29 cellular contexts compared by ENCODE assay signal in genomic region chr5:154010660-154011059, GRCh38. TPM values are rescaled to one million over a fixed set of nuclear protein-coding genes. Genes with fewer than 3 reads are reported as not detected.
DNase-seq lines count a peak whose midpoint lies in the region; ATAC-seq and TF ChIP-seq lines count a peak whose summit lies in the region.
"Had no signal": no experiment of that assay in that cellular context is flagged by ENCODE, and none has a peak within 500 bp of the region (broad histone marks: within the 10 kb centered on the region; RNA-seq: fewer than 3 reads in every experiment).

No MANE protein-coding gene starts in this region.

- no peaks in the 10 kb centered on the region for H3K79me1 ChIP-seq in mesendoderm (ENCODE audit: low read length)

- H3K4me1 Mint-ChIP-seq in activated CD8-positive, alpha-beta T cell treated with anti-CD3 and anti-CD28 coated beads, Interleukin-2, amount 10 ng/mL, durations not matched to agents 7 days and 5 days (ENCODE audit: low read depth) = no peaks in the 10 kb centered on the region
- H3K4me1 Mint-ChIP-seq: activated CD4-positive, alpha-beta T cell treated with anti-CD3 and anti-CD28 coated beads, Interleukin-2, amount 10 ng/mL, durations not matched to agents 24 days and 14 days; activated naive CD8-positive, alpha-beta T cell treated with anti-CD3 and anti-CD28 coated beads for 36 hours; IgD-negative memory B cell had no signal

- no peak overlapping the region for H3K27ac ChIP-seq in mesendoderm (ENCODE audit: low read depth, low read length)
- H3K27ac ChIP-seq: BLaER1, heart right ventricle, ovary, testis had no signal

- H3K9me3 Mint-ChIP-seq in activated CD8-positive, alpha-beta T cell treated with anti-CD3 and anti-CD28 coated beads, Interleukin-2, amount 10 ng/mL, durations not matched to agents 7 days and 5 days (ENCODE audit: insufficient read depth) = no peaks in the 10 kb centered on the region
- H3K9me3 Mint-ChIP-seq: activated CD4-positive, alpha-beta T cell treated with anti-CD3 and anti-CD28 coated beads, Interleukin-2, amount 10 ng/mL, durations not matched to agents 24 days and 14 days; activated naive CD8-positive, alpha-beta T cell treated with anti-CD3 and anti-CD28 coated beads for 36 hours; activated T-cell treated with anti-CD3 and anti-CD28 coated beads, Interleukin-2, amount 50 U/mL, for 4 hours; effector memory CD8-positive, alpha-beta T cell; IgD-negative memory B cell; stimulated activated naive CD8-positive, alpha-beta T cell treated with anti-CD3 and anti-CD28 coated beads, Interleukin-15, Interleukin-2, amounts not matched to agents 100 ng/mL and 50 ng/mL, for 24 hours had no signal

- H4K5ac ChIP-seq in mesendoderm (ENCODE audit: low read length) = no peak overlapping the region

- H3K4me3 ChIP-seq in foreskin fibroblast (ENCODE audit: low read depth in 1 of 2, low read length in 2 of 2) (no peak overlapping the region), mesendoderm (ENCODE audit: low read length) (no peak overlapping the region)
- H3K4me3 ChIP-seq: BLaER1, GM23338, heart right ventricle, ovary, testis had no signal

- no peaks in the 10 kb centered on the region for H3K4me1 ChIP-seq in mesendoderm (ENCODE audit: control insufficient read depth, low read depth, low read length)
- H3K4me1 ChIP-seq: BLaER1, testis had no signal

- no peak overlapping the region for H3K23ac ChIP-seq in mesendoderm (ENCODE audit: low read length)

- H2BK15ac ChIP-seq in mesendoderm (replicated peaks; ENCODE audit: low read depth) = no peak overlapping the region

- TF ChIP-seq CTCF in foreskin fibroblast (IDR thresholded peaks at IDR 0.05; ENCODE audit: low read depth, low read length) = no peak

- ATAC-seq in left ventricle myocardium superior (peak; percentile 76), GM18498 (IDR thresholded peaks at IDR 0.05; ENCODE audit: unreplicated experiment) (no peak)
- ATAC-seq in activated CD8-positive, alpha-beta T cell treated with anti-CD3 and anti-CD28 coated beads, Interleukin-2, amount 10 ng/mL, durations not matched to agents 7 days and 5 days = no peak
- ATAC-seq: activated T-cell treated with anti-CD3 and anti-CD28 coated beads, Interleukin-2, amount 50 U/mL, for 4 hours; effector memory CD8-positive, alpha-beta T cell; GM23338 had no signal

- H4K8ac ChIP-seq in mesendoderm (ENCODE audit: low read depth, low read length) = no peak overlapping the region

- peaks cover 10% of the 10 kb centered on the region for H3K36me3 Mint-ChIP-seq in activated CD8-positive, alpha-beta T cell treated with anti-CD3 and anti-CD28 coated beads, Interleukin-2, amount 10 ng/mL, durations not matched to agents 7 days and 5 days (ENCODE audit: low read depth)

- H3K79me2 ChIP-seq in mesendoderm (ENCODE audit: control insufficient read depth, insufficient read depth, low read length) = no peaks in the 10 kb centered on the region

- H2AK5ac ChIP-seq in mesendoderm (ENCODE audit: low read length) = no peak overlapping the region

- POLR2A ChIA-PET in activated CD8-positive, alpha-beta T cell treated with anti-CD3 and anti-CD28 coated beads, Interleukin-2, amount 10 ng/mL, durations not matched to agents 7 days and 5 days (lab: Charles Lee) = no interaction called here

- H3K4me2 ChIP-seq in mesendoderm (ENCODE audit: low read length) = no peak overlapping the region
- H3K4me2 ChIP-seq: BLaER1, GM23338 had no signal

- H3K4me3 Mint-ChIP-seq in activated CD8-positive, alpha-beta T cell treated with anti-CD3 and anti-CD28 coated beads, Interleukin-2, amount 10 ng/mL, durations not matched to agents 7 days and 5 days = no peak overlapping the region
- H3K4me3 Mint-ChIP-seq: activated CD4-positive, alpha-beta T cell treated with anti-CD3 and anti-CD28 coated beads, Interleukin-2, amount 10 ng/mL, durations not matched to agents 24 days and 14 days; activated naive CD8-positive, alpha-beta T cell treated with anti-CD3 and anti-CD28 coated beads for 36 hours; activated T-cell treated with anti-CD3 and anti-CD28 coated beads, Interleukin-2, amount 50 U/mL, for 4 hours; effector memory CD8-positive, alpha-beta T cell; GM23338; IgD-negative memory B cell; stimulated activated naive CD8-positive, alpha-beta T cell treated with anti-CD3 and anti-CD28 coated beads, Interleukin-15, Interleukin-2, amounts not matched to agents 100 ng/mL and 50 ng/mL, for 24 hours had no signal

- H2BK5ac ChIP-seq in mesendoderm (ENCODE audit: low read length) = no peak overlapping the region

- intact Hi-C loops in left ventricle myocardium superior (cut with micrococcal nuclease) (no loop called here), cardiac septum (cut with DNase I) (no loop called here)

- no peaks in the 10 kb centered on the region for H3K27me3 ChIP-seq in mesendoderm (ENCODE audit: insufficient read depth, low read length, poor library complexity)
- H3K27me3 ChIP-seq: BLaER1, heart right ventricle, ovary, testis had no signal

- no peak overlapping the region for H3K27ac Mint-ChIP-seq in activated CD8-positive, alpha-beta T cell treated with anti-CD3 and anti-CD28 coated beads, Interleukin-2, amount 10 ng/mL, durations not matched to agents 7 days and 5 days
- H3K27ac Mint-ChIP-seq: activated CD4-positive, alpha-beta T cell treated with anti-CD3 and anti-CD28 coated beads, Interleukin-2, amount 10 ng/mL, durations not matched to agents 24 days and 14 days; activated naive CD8-positive, alpha-beta T cell treated with anti-CD3 and anti-CD28 coated beads for 36 hours; effector memory CD8-positive, alpha-beta T cell; GM23338; IgD-negative memory B cell; stimulated activated naive CD8-positive, alpha-beta T cell treated with anti-CD3 and anti-CD28 coated beads, Interleukin-15, Interleukin-2, amounts not matched to agents 100 ng/mL and 50 ng/mL, for 24 hours had no signal

- no CpG with 5 or more reads among the region's 3 CpGs for WGBS in mesendoderm (ENCODE audit: extremely low coverage, insufficient coverage, low lambda C conversion rate)

- H3K56ac ChIP-seq in mesendoderm (ENCODE audit: low read length) = no peak overlapping the region

- H3K18ac ChIP-seq in mesendoderm (ENCODE audit: low read length) = no peak overlapping the region

- no peaks in the 10 kb centered on the region for H3K36me3 ChIP-seq in mesendoderm (ENCODE audit: control insufficient read depth, insufficient read depth, low read length)
- H3K36me3 ChIP-seq: ovary had no signal

- DNase-seq in left ventricle myocardium superior = no peak
- DNase-seq in cardiac septum (ENCODE audit: low spot score) = no peak
- peak; percentile 11 for DNase-seq in M059J (ENCODE audit: low read depth)
- peak; percentile 16 to 27 for DNase-seq in foreskin fibroblast
- no peak for DNase-seq in mesendoderm
- no peak for DNase-seq in activated CD8-positive, alpha-beta T cell treated with anti-CD3 and anti-CD28 coated beads, Interleukin-2, amount 10 ng/mL, durations not matched to agents 7 days and 5 days
- no peak for DNase-seq in 8988T
- DNase-seq: activated CD4-positive, alpha-beta T cell treated with anti-CD3 and anti-CD28 coated beads, Interleukin-2, amount 10 ng/mL, durations not matched to agents 24 days and 14 days; activated gamma-delta T cell; activated naive CD8-positive, alpha-beta T cell treated with anti-CD3 and anti-CD28 coated beads for 36 hours; activated T-cell treated with anti-CD3 and anti-CD28 coated beads, Interleukin-2, amount 50 U/mL, for 4 hours; central memory CD4-positive, alpha-beta T cell; effector memory CD8-positive, alpha-beta T cell; heart right ventricle; left cardiac atrium; NCI-H1092 treated with DMSO at 0.1 percent for 48 hours; NCI-H1694 treated with DMSO at 0.1 percent for 48 hours; NCI-H446 treated with DMSO at 0.1 percent for 48 hours; NCI-H82; ovary; small intestine; stimulated activated CD4-positive, alpha-beta T cell treated with anti-CD3 and anti-CD28 coated beads, Interleukin-1b, Interleukin-23, amount 100 ng/mL, for 48 hours; T1000; testis had no signal

- no peak overlapping the region for H3K9ac ChIP-seq in mesendoderm (ENCODE audit: low read length)
- H3K9ac ChIP-seq: BLaER1 had no signal

- no peaks in the 10 kb centered on the region for H3K27me3 Mint-ChIP-seq in activated CD8-positive, alpha-beta T cell treated with anti-CD3 and anti-CD28 coated beads, Interleukin-2, amount 10 ng/mL, durations not matched to agents 7 days and 5 days (ENCODE audit: low read depth)
- H3K27me3 Mint-ChIP-seq: activated CD4-positive, alpha-beta T cell treated with anti-CD3 and anti-CD28 coated beads, Interleukin-2, amount 10 ng/mL, durations not matched to agents 24 days and 14 days; activated naive CD8-positive, alpha-beta T cell treated with anti-CD3 and anti-CD28 coated beads for 36 hours; effector memory CD8-positive, alpha-beta T cell; IgD-negative memory B cell; stimulated activated naive CD8-positive, alpha-beta T cell treated with anti-CD3 and anti-CD28 coated beads, Interleukin-15, Interleukin-2, amounts not matched to agents 100 ng/mL and 50 ng/mL, for 24 hours had no signal

- no peak overlapping the region for H2BK120ac ChIP-seq in mesendoderm (ENCODE audit: low read depth, low read length)

- H3K4ac ChIP-seq in mesendoderm (ENCODE audit: low read depth, low read length) = no peak overlapping the region

- CTCF ChIA-PET in activated CD8-positive, alpha-beta T cell treated with anti-CD3 and anti-CD28 coated beads, Interleukin-2, amount 10 ng/mL, durations not matched to agents 7 days and 5 days (lab: Charles Lee) = interaction anchor here (0.9 kb wide), 1 partner anchor 61 kb away, joined by 3 read pairs; no protein-coding TSS in a partner anchor

RNA-seq across cellular contexts. Expression of gene FAM114A2, which starts 28.1 kb away (rescaled TPM):
- total RNA-seq in left ventricle myocardium superior = 36.3 TPM
- 37.6 TPM for total RNA-seq in cardiac septum
- 13.5 and 23.0 TPM in 2 replicates for total RNA-seq in M059J (2014; rRNA removed; shearing (Covaris generic))
- polyA plus RNA-seq in mesendoderm (2013, experiment 1 of 2) = 6.7 TPM
- 6.9 TPM for polyA plus RNA-seq in mesendoderm (2013, experiment 2 of 2)
- total RNA-seq in activated CD8-positive, alpha-beta T cell treated with anti-CD3 and anti-CD28 coated beads, Interleukin-2, amount 10 ng/mL, durations not matched to agents 7 days and 5 days = 10 to 100 TPM; 17.8 to 23.1 TPM

RNA-seq across cellular contexts. Expression of gene MFAP3, which starts 28.1 kb away (rescaled TPM):
- total RNA-seq in left ventricle myocardium superior = 26.7 TPM
- total RNA-seq in cardiac septum = 33.3 TPM
- 47.9 and 75.6 TPM in 2 replicates for total RNA-seq in M059J (2014; rRNA removed; shearing (Covaris generic))
- 16.3 TPM for polyA plus RNA-seq in mesendoderm (2013, experiment 1 of 2)
- 15.9 TPM for polyA plus RNA-seq in mesendoderm (2013, experiment 2 of 2)
- 10 to 100 TPM; 21.0 to 23.0 TPM for total RNA-seq in activated CD8-positive, alpha-beta T cell treated with anti-CD3 and anti-CD28 coated beads, Interleukin-2, amount 10 ng/mL, durations not matched to agents 7 days and 5 days

Comparison
In these comparisons a context has a peak if more than half of its experiments do, and no peak if none do; other contexts are left out.
1. DNase-seq: peak in M059J (single experiment) and foreskin fibroblast (2 of 2); none in left ventricle myocardium superior (single experiment), cardiac septum (single experiment), mesendoderm (single experiment), activated CD8-positive, alpha-beta T cell treated with anti-CD3 and anti-CD28 coated beads, Interleukin-2, amount 10 ng/mL, durations not matched to agents 7 days and 5 days (single experiment) and 8988T (single experiment).